ENCODE assay signal across 1 cellular context in the genomic region with DNA sequence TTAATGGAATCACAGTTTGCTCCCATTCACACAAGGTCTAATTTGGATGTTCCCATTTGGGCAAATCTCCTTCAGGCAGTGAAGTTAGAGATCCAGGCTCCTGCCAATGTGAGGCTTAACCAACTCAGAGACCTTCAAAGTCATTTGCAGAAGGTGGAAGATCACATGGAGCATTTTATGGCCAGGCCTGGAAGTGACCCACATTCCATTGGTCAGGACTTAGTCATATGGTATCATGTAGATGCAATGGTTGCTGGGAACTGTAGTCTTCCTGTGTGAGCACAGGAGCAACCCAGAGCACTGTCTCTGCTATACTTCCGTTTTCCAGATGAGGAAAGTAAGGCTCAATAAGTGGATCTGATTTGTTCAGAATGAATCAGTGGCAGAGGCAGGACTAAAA.
TF ChIP-seq lines count a peak whose summit lies in the region.

No MANE protein-coding gene starts in this region.

TF ChIP-seq in H1, 55 proteins besides CTCF, POLR2A, EP300 and RAD21 (continued from another document):
- TF ChIP-seq KDM4A (IDR thresholded peaks at IDR 0.05; ENCODE audit: low read depth, low read length, severe bottlenecking): no peak
- TF ChIP-seq PHF8 (conservative IDR thresholded peaks at IDR 0.05; ENCODE audit: low read depth, low read length): no peak
- no peak for TF ChIP-seq SIRT6 (IDR thresholded peaks at IDR 0.05; ENCODE audit: low read length)
- TF ChIP-seq YY1 (IDR thresholded peaks at IDR 0.05; ENCODE audit: low read depth, low read length): no peak
- no peak for TF ChIP-seq RFX5 (IDR thresholded peaks at IDR 0.05; ENCODE audit: borderline replicate concordance, low read depth, low read length)
- no peak for TF ChIP-seq EZH2 (IDR thresholded peaks at IDR 0.05; ENCODE audit: low read depth, low read length, severe bottlenecking)
- TF ChIP-seq, protein P1, sequence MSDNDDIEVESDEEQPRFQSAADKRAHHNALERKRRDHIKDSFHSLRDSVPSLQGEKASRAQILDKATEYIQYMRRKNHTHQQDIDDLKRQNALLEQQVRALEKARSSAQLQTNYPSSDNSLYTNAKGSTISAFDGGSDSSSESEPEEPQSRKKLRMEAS (IDR thresholded peaks at IDR 0.05): peak; percentile 82
- TF ChIP-seq TAF7 (optimal IDR thresholded peaks at IDR 0.05; ENCODE audit: borderline replicate concordance, low read depth, low read length): no peak
- TF ChIP-seq POU5F1 (IDR thresholded peaks at IDR 0.05; ENCODE audit: low read depth, low read length): no peak
- no peak for TF ChIP-seq SRF (IDR thresholded peaks at IDR 0.05; ENCODE audit: low read depth, low read length)
- TF ChIP-seq SUZ12 (IDR thresholded peaks at IDR 0.05; ENCODE audit: low read length): no peak
- TF ChIP-seq, protein P2, sequence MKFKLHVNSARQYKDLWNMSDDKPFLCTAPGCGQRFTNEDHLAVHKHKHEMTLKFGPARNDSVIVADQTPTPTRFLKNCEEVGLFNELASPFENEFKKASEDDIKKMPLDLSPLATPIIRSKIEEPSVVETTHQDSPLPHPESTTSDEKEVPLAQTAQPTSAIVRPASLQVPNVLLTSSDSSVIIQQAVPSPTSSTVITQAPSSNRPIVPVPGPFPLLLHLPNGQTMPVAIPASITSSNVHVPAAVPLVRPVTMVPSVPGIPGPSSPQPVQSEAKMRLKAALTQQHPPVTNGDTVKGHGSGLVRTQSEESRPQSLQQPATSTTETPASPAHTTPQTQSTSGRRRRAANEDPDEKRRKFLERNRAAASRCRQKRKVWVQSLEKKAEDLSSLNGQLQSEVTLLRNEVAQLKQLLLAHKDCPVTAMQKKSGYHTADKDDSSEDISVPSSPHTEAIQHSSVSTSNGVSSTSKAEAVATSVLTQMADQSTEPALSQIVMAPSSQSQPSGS (IDR thresholded peaks at IDR 0.05; ENCODE audit: low read length): no peak
- no peak for TF ChIP-seq RXRA (IDR thresholded peaks at IDR 0.05; ENCODE audit: insufficient read depth, low read depth, low read length)
- TF ChIP-seq HDAC2 (IDR thresholded peaks at IDR 0.05; ENCODE audit: borderline replicate concordance in 1 of 2, low read depth in 2 of 2, low read length in 2 of 2): no peak
- TF ChIP-seq CREB1 (IDR thresholded peaks at IDR 0.05): no peak
- no peak for TF ChIP-seq CBX8 (IDR thresholded peaks at IDR 0.05; ENCODE audit: borderline replicate concordance, low read depth, low read length)
- TF ChIP-seq SIN3A (conservative IDR thresholded peaks at IDR 0.05 in 1 of 2, IDR thresholded peaks at IDR 0.05 in 1 of 2; ENCODE audit: low read depth in 1 of 2, low read length in 2 of 2): no peak
- TF ChIP-seq GTF2F1 (IDR thresholded peaks at IDR 0.05; ENCODE audit: borderline replicate concordance, low read depth, low read length): no peak
- TF ChIP-seq, protein P3, sequence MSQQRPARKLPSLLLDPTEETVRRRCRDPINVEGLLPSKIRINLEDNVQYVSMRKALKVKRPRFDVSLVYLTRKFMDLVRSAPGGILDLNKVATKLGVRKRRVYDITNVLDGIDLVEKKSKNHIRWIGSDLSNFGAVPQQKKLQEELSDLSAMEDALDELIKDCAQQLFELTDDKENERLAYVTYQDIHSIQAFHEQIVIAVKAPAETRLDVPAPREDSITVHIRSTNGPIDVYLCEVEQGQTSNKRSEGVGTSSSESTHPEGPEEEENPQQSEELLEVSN (IDR thresholded peaks at IDR 0.05): peak; percentile 71
- no peak for TF ChIP-seq GABPA (IDR thresholded peaks at IDR 0.05; ENCODE audit: borderline replicate concordance, insufficient read depth, low read length)
- TF ChIP-seq RBBP5 (IDR thresholded peaks at IDR 0.05; ENCODE audit: borderline replicate concordance, low read depth, low read length): no peak
- no peak for TF ChIP-seq KDM1A (IDR thresholded peaks at IDR 0.05; ENCODE audit: borderline replicate concordance, low read length)
- TF ChIP-seq, protein P4, sequence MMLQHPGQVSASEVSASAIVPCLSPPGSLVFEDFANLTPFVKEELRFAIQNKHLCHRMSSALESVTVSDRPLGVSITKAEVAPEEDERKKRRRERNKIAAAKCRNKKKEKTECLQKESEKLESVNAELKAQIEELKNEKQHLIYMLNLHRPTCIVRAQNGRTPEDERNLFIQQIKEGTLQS (IDR thresholded peaks at IDR 0.05; ENCODE audit: insufficient read depth, low read depth, low read length): no peak; the same call in 1 of the 2 replicates
- TF ChIP-seq, protein P5, sequence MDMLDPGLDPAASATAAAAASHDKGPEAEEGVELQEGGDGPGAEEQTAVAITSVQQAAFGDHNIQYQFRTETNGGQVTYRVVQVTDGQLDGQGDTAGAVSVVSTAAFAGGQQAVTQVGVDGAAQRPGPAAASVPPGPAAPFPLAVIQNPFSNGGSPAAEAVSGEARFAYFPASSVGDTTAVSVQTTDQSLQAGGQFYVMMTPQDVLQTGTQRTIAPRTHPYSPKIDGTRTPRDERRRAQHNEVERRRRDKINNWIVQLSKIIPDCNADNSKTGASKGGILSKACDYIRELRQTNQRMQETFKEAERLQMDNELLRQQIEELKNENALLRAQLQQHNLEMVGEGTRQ (IDR thresholded peaks at IDR 0.05; ENCODE audit: low read length): peak; percentile 83
- no peak for TF ChIP-seq EGR1 (IDR thresholded peaks at IDR 0.05; ENCODE audit: borderline replicate concordance, low read depth, low read length)
- no peak for TF ChIP-seq TAF1 (IDR thresholded peaks at IDR 0.05; ENCODE audit: low read depth, low read length)
- peak; percentile 65 for TF ChIP-seq SIX5 (IDR thresholded peaks at IDR 0.05; ENCODE audit: low read depth, low read length)
- no peak for TF ChIP-seq ASH2L (IDR thresholded peaks at IDR 0.05; ENCODE audit: low read length)
- TF ChIP-seq SAP30 (IDR thresholded peaks at IDR 0.05; ENCODE audit: insufficient read depth, insufficient replicate concordance, low read length): no peak
- TF ChIP-seq HDAC6 (IDR thresholded peaks at IDR 0.05; ENCODE audit: low read depth, low read length): no peak
- TF ChIP-seq SP4 (IDR thresholded peaks at IDR 0.05; ENCODE audit: low read length): no peak
- no peak for TF ChIP-seq MAFK (IDR thresholded peaks at IDR 0.05; ENCODE audit: low read depth, low read length)
- TF ChIP-seq TCF12 (IDR thresholded peaks at IDR 0.05; ENCODE audit: low read depth, low read length): no peak
- TF ChIP-seq CTBP2 (IDR thresholded peaks at IDR 0.05; ENCODE audit: borderline replicate concordance, insufficient read depth, insufficient read length, low read length): no peak
- no peak for TF ChIP-seq NRF1 (IDR thresholded peaks at IDR 0.05; ENCODE audit: low read depth, low read length)
- TF ChIP-seq POLR2AphosphoS5 (IDR thresholded peaks at IDR 0.05; ENCODE audit: low read depth, low read length): no peak
